8 cellular contexts compared by ENCODE assay signal in the genomic region with DNA sequence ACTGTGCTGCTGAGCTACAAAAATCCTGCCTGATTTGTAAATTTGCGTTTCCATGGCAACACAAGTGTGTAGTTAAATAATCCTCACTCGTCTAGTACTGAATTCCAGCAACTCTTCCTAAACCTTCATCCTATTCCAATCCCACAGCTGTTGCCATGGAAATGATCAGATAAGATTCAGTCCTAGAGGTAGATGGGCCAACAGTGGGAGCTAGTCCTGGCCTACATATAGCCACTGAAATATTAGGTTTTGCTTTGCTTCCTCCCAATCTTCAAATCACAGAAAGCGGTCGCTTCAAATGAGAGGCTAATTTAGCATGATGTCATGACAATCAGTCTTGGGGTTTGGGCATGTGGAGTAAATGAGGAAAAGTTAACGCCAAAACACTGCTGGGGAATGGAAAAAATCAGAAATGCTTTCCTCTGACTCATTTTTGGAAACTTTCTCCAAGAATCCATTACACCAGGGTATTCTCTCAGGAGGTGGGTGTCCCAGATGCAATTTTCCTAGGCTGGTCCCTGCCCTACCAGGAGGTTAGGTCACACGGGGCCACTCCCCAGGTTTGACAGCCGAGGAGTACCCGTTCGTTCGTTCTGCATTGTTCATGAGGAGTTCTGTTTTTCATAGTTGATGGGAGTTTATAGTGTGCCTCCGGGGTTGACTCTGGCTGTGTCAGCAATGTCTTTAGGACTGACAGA.
A peak's percentile ranks its signal among the peaks of the same experiment; 100 is the strongest.
DNase-seq lines count a peak whose midpoint lies in the region; ATAC-seq and TF ChIP-seq lines count a peak whose summit lies in the region.
"Had no signal": no experiment of that assay in that cellular context is flagged by ENCODE, and none has a peak within 500 bp of the region (broad histone marks: within the 10 kb centered on the region; RNA-seq: fewer than 3 reads in every experiment).

No MANE protein-coding gene starts in this region.

- H3K9ac ChIP-seq in endodermal cell (ENCODE audit: extremely low read depth, low read length, poor library complexity, severe bottlenecking), result no peak overlapping the region

- DNase-seq in NCI-H524 (lab: John Stamatoyannopoulos, UW) (peak; percentile 85 to 87), endodermal cell (no peak), midbrain (lab: John Stamatoyannopoulos, UW) (peak; percentile 19), tibial nerve (ENCODE audit: low spot score in 2 of 2) (peak; percentile 19 to 45), GM13977 (ENCODE audit: low spot score) (no peak), globus pallidus (ENCODE audit: low spot score) (no peak)
- DNase-seq: activated naive CD8-positive, alpha-beta T cell treated with anti-CD3 and anti-CD28 coated beads, Interleukin-2, amount 10 ng/mL, durations not matched to agents 7 days and 5 days had no signal

- TF ChIP-seq POLR2A in tibial nerve (IDR thresholded peaks at IDR 0.05), result no peak

- H3K4me3 ChIP-seq in endodermal cell (ENCODE audit: low read length) (no peak overlapping the region), tibial nerve (peak overlapping the region; percentile 8 to 46 (median 20))

- H3K27me3 ChIP-seq in endodermal cell (ENCODE audit: control insufficient read depth, insufficient read depth, low read length, poor library complexity, severe bottlenecking), result no peaks in the 10 kb centered on the region
- H3K27me3 ChIP-seq in tibial nerve, result no peaks in the 10 kb centered on the region

- H3K27ac ChIP-seq in endodermal cell (ENCODE audit: low read depth, low read length), result peak overlapping the region; percentile 51
- H3K27ac ChIP-seq in tibial nerve, result peak overlapping the region; percentile 80 to 92 (median 84)

- H3K9me3 Mint-ChIP-seq in endodermal cell, result no peaks in the 10 kb centered on the region
- H3K9me3 Mint-ChIP-seq: activated naive CD8-positive, alpha-beta T cell treated with anti-CD3 and anti-CD28 coated beads, Interleukin-2, amount 10 ng/mL, durations not matched to agents 7 days and 5 days had no signal

- 91 to 100% methylated on average over 3 to 11 of the region's 11 CpGs for WGBS in endodermal cell (ENCODE audit: insufficient coverage in 1 of 2, insufficient read length in 1 of 2), 2 experiments
- 38 to 47% methylated on average over 11 of the region's 11 CpGs for WGBS in tibial nerve, 2 donors

- in situ Hi-C loops in GM13977 (cut with MboI; ENCODE audit: low pct_unique_long_range_greater_than_20kb, low sequenced_read_pairs, unreplicated experiment), result no loop called here

- H3K36me3 Mint-ChIP-seq in endodermal cell (ENCODE audit: low read depth), result no peaks in the 10 kb centered on the region
- H3K36me3 Mint-ChIP-seq: activated naive CD8-positive, alpha-beta T cell treated with anti-CD3 and anti-CD28 coated beads, Interleukin-2, amount 10 ng/mL, durations not matched to agents 7 days and 5 days had no signal

- no peak for ATAC-seq in HG02973 (IDR thresholded peaks at IDR 0.05; ENCODE audit: unreplicated experiment)

- H3K9me3 ChIP-seq in endodermal cell (ENCODE audit: control insufficient read depth, low read length) (no peaks in the 10 kb centered on the region), tibial nerve (no peaks in the 10 kb centered on the region)

- H3K4me1 Mint-ChIP-seq in endodermal cell, result no peaks in the 10 kb centered on the region
- H3K4me1 Mint-ChIP-seq: activated naive CD8-positive, alpha-beta T cell treated with anti-CD3 and anti-CD28 coated beads, Interleukin-2, amount 10 ng/mL, durations not matched to agents 7 days and 5 days had no signal

- H3K36me3 ChIP-seq in endodermal cell (ENCODE audit: control insufficient read depth, insufficient read depth, low read length), result no peaks in the 10 kb centered on the region
- H3K36me3 ChIP-seq in tibial nerve, result no peaks in the 10 kb centered on the region

- no peak overlapping the region for H3K4me3 Mint-ChIP-seq in endodermal cell
- H3K4me3 Mint-ChIP-seq: activated naive CD8-positive, alpha-beta T cell treated with anti-CD3 and anti-CD28 coated beads, Interleukin-2, amount 10 ng/mL, durations not matched to agents 7 days and 5 days had no signal

- H3K27ac Mint-ChIP-seq in endodermal cell, result no peak overlapping the region
- H3K27ac Mint-ChIP-seq: activated naive CD8-positive, alpha-beta T cell treated with anti-CD3 and anti-CD28 coated beads, Interleukin-2, amount 10 ng/mL, durations not matched to agents 7 days and 5 days had no signal

- no peaks in the 10 kb centered on the region for H3K4me1 ChIP-seq in endodermal cell (ENCODE audit: control insufficient read depth, insufficient read depth, low read length)
- H3K4me1 ChIP-seq in tibial nerve, result peaks cover 0 to 20% (median 2%) of the 10 kb centered on the region in 4 donors

- TF ChIP-seq CTCF in endodermal cell (conservative IDR thresholded peaks at IDR 0.05) (no peak), tibial nerve (IDR thresholded peaks at IDR 0.05) (no peak), GM13977 (IDR thresholded peaks at IDR 0.05; ENCODE audit: extremely low read depth, insufficient read depth, missing control alignments) (no peak)

- peaks cover 1% of the 10 kb centered on the region for H3K27me3 Mint-ChIP-seq in endodermal cell (ENCODE audit: insufficient read depth)

- TF ChIP-seq EP300 in tibial nerve (IDR thresholded peaks at IDR 0.05), result no peak

Comparison
In these comparisons a context has a peak if more than half of its experiments do, and no peak if none do; other contexts are left out.
1. DNase-seq: peak in NCI-H524 (2 of 2), midbrain (single experiment) and tibial nerve (2 of 2); none in endodermal cell (single experiment), GM13977 (single experiment) and globus pallidus (single experiment).